Comparison of ENCODE assay signal across 19 cellular contexts in genomic region chr1:119081267-119081666, GRCh38. TPM values are rescaled to one million over a fixed set of nuclear protein-coding genes. Genes with fewer than 3 reads are reported as not detected.
DNase-seq lines count a peak whose midpoint lies in the region; ATAC-seq, FAIRE-seq and TF ChIP-seq lines count a peak whose summit lies in the region.
"Had no signal": no experiment of that assay in that cellular context is flagged by ENCODE, and none has a peak within 500 bp of the region (broad histone marks: within the 10 kb centered on the region; RNA-seq: fewer than 3 reads in every experiment).

No MANE protein-coding gene starts in this region.

- H3K79me2 ChIP-seq in astrocyte (ENCODE audit: insufficient read depth, low read length) = no peaks in the 10 kb centered on the region

- H3K27ac Mint-ChIP-seq in astrocyte (ENCODE audit: unreplicated experiment) = peak overlapping the region; percentile 97
- H3K27ac Mint-ChIP-seq in stimulated activated naive B cell treated with anti-CD40 and anti-IgM and Interleukin-4, amounts not matched to agents 10 μg/mL and 1 μg/mL and 100 μg/mL, for 72 hours = no peak overlapping the region
- no peak overlapping the region for H3K27ac Mint-ChIP-seq in activated CD4-positive, alpha-beta memory T cell treated with anti-CD3 and anti-CD28 coated beads, Interleukin-2, amount 10 ng/mL, durations not matched to agents 7 days and 5 days
- H3K27ac Mint-ChIP-seq: activated CD8-positive, alpha-beta T cell treated with anti-CD3 and anti-CD28 coated beads for 36 hours; activated T-helper 1 cell treated with anti-CD3 and anti-CD28 coated beads, Interleukin-12 subunit alpha, Interleukin-12 subunit beta, Interleukin-2, Interleukin-4 antibody, amounts not matched to agents 30 ng/mL and 10 ng/mL and 1 ng/mL, durations not matched to agents 14 hours and 24 hours and 36 hours; nephron progenitor cell had no signal

- peaks cover 14% of the 10 kb centered on the region for H4K20me1 ChIP-seq in astrocyte (ENCODE audit: insufficient read depth, low read length)
- H4K20me1 ChIP-seq: BLaER1 treated with 17β-estradiol and CSF1 and Interleukin-3, amounts not matched to agents 10 nM and 100 nM had no signal

- peak overlapping the region; percentile 21 for H3K9ac ChIP-seq in astrocyte (ENCODE audit: low read length)
- H3K9ac ChIP-seq: BLaER1 treated with 17β-estradiol and CSF1 and Interleukin-3, amounts not matched to agents 10 nM and 100 nM had no signal

- H3K27me3 ChIP-seq in astrocyte (ENCODE audit: insufficient read depth, low read length) (no peaks in the 10 kb centered on the region), tibial artery (no peaks in the 10 kb centered on the region)
- H3K27me3 ChIP-seq: BLaER1 treated with 17β-estradiol and CSF1 and Interleukin-3, amounts not matched to agents 10 nM and 100 nM; dorsolateral prefrontal cortex; right atrium auricular region had no signal

- intact Hi-C loops in tibial artery (cut with DNase I; ENCODE audit: low total_unique reads) = no loop called here

- H3K27me3 Mint-ChIP-seq in astrocyte (ENCODE audit: low read depth, unreplicated experiment) = no peaks in the 10 kb centered on the region
- H3K27me3 Mint-ChIP-seq in stimulated activated naive B cell treated with anti-CD40 and anti-IgM and Interleukin-4, amounts not matched to agents 10 μg/mL and 1 μg/mL and 100 μg/mL, for 72 hours = no peaks in the 10 kb centered on the region
- H3K27me3 Mint-ChIP-seq in activated CD4-positive, alpha-beta memory T cell treated with anti-CD3 and anti-CD28 coated beads, Interleukin-2, amount 10 ng/mL, durations not matched to agents 7 days and 5 days = no peaks in the 10 kb centered on the region
- H3K27me3 Mint-ChIP-seq: activated CD8-positive, alpha-beta T cell treated with anti-CD3 and anti-CD28 coated beads for 36 hours had no signal

- no peak overlapping the region for H3K4me3 Mint-ChIP-seq in astrocyte (ENCODE audit: unreplicated experiment)
- H3K4me3 Mint-ChIP-seq in stimulated activated naive B cell treated with anti-CD40 and anti-IgM and Interleukin-4, amounts not matched to agents 10 μg/mL and 1 μg/mL and 100 μg/mL, for 72 hours = no peak overlapping the region
- no peak overlapping the region for H3K4me3 Mint-ChIP-seq in activated CD4-positive, alpha-beta memory T cell treated with anti-CD3 and anti-CD28 coated beads, Interleukin-2, amount 10 ng/mL, durations not matched to agents 7 days and 5 days
- H3K4me3 Mint-ChIP-seq: activated CD8-positive, alpha-beta T cell treated with anti-CD3 and anti-CD28 coated beads for 36 hours; activated T-helper 1 cell treated with anti-CD3 and anti-CD28 coated beads, Interleukin-12 subunit alpha, Interleukin-12 subunit beta, Interleukin-2, Interleukin-4 antibody, amounts not matched to agents 30 ng/mL and 10 ng/mL and 1 ng/mL, durations not matched to agents 14 hours and 24 hours and 36 hours; nephron progenitor cell had no signal

- CTCF ChIA-PET in activated CD4-positive, alpha-beta memory T cell treated with anti-CD3 and anti-CD28 coated beads, Interleukin-2, amount 10 ng/mL, durations not matched to agents 7 days and 5 days (lab: Charles Lee) = no interaction called here

- ATAC-seq in stimulated activated naive B cell treated with anti-CD40 and anti-IgM and Interleukin-4, amounts not matched to agents 10 μg/mL and 1 μg/mL and 100 μg/mL, for 72 hours (replicated peaks) = no peak
- ATAC-seq: activated CD8-positive, alpha-beta T cell treated with anti-CD3 and anti-CD28 coated beads for 36 hours; HepG2 had no signal

- no peaks in the 10 kb centered on the region for H3K9me3 Mint-ChIP-seq in astrocyte (ENCODE audit: unreplicated experiment)
- peaks cover 5% of the 10 kb centered on the region in 2 donors for H3K9me3 Mint-ChIP-seq in stimulated activated naive B cell treated with anti-CD40 and anti-IgM and Interleukin-4, amounts not matched to agents 10 μg/mL and 1 μg/mL and 100 μg/mL, for 72 hours
- H3K9me3 Mint-ChIP-seq in activated CD4-positive, alpha-beta memory T cell treated with anti-CD3 and anti-CD28 coated beads, Interleukin-2, amount 10 ng/mL, durations not matched to agents 7 days and 5 days = peaks cover 6% of the 10 kb centered on the region
- H3K9me3 Mint-ChIP-seq: nephron progenitor cell had no signal

- no peaks in the 10 kb centered on the region for H3K9me3 ChIP-seq in astrocyte (ENCODE audit: insufficient read depth, low read depth, low read length)
- no peaks in the 10 kb centered on the region for H3K9me3 ChIP-seq in tibial artery
- H3K9me3 ChIP-seq: right atrium auricular region had no signal

- DNase-seq in HT1080 (ENCODE audit: low read depth) (peak; percentile 13), astrocyte (ENCODE audit: low read depth) (peak; percentile 91), glomerular visceral epithelial cell (ENCODE audit: extremely low spot score) (peak; percentile 41), tibial artery (no peak), islet precursor cell (no peak), anterior cingulate cortex (lab: John Stamatoyannopoulos, UW) (no peak)
- no peak for DNase-seq in stimulated activated naive B cell treated with anti-CD40 and anti-IgM and Interleukin-4, amounts not matched to agents 10 μg/mL and 1 μg/mL and 100 μg/mL, for 72 hours
- DNase-seq in activated CD4-positive, alpha-beta memory T cell treated with anti-CD3 and anti-CD28 coated beads, Interleukin-2, amount 10 ng/mL, durations not matched to agents 7 days and 5 days = no peak
- DNase-seq: activated CD8-positive, alpha-beta T cell treated with anti-CD3 and anti-CD28 coated beads for 36 hours; DMS53; nephron progenitor cell; NK-92 treated with Interleukin-12 subunit alpha and Interleukin-12 subunit beta, amount 100 ng/mL, for 24 hours; stimulated activated CD4-positive, alpha-beta T cell treated with anti-CD3 and anti-CD28 coated beads, Interleukin-4, amount 100 ng/mL, for 1 hour had no signal

- no peak overlapping the region for H2AFZ ChIP-seq in astrocyte (ENCODE audit: low read depth, low read length)

- H3K36me3 Mint-ChIP-seq in astrocyte (ENCODE audit: low read depth, unreplicated experiment) = no peaks in the 10 kb centered on the region
- H3K36me3 Mint-ChIP-seq in stimulated activated naive B cell treated with anti-CD40 and anti-IgM and Interleukin-4, amounts not matched to agents 10 μg/mL and 1 μg/mL and 100 μg/mL, for 72 hours = peaks cover 10 to 32% of the 10 kb centered on the region in 2 donors
- no peaks in the 10 kb centered on the region for H3K36me3 Mint-ChIP-seq in activated CD4-positive, alpha-beta memory T cell treated with anti-CD3 and anti-CD28 coated beads, Interleukin-2, amount 10 ng/mL, durations not matched to agents 7 days and 5 days (ENCODE audit: low read depth)

- H3K27ac ChIP-seq in astrocyte (ENCODE audit: low read depth, low read length) (peak overlapping the region; percentile 54), tibial artery (peak overlapping the region; percentile 31 to 52)
- H3K27ac ChIP-seq: BLaER1 treated with 17β-estradiol and CSF1 and Interleukin-3, amounts not matched to agents 10 nM and 100 nM; right atrium auricular region had no signal

- no peak for TF ChIP-seq CTCF in astrocyte (IDR thresholded peaks at IDR 0.05; ENCODE audit: insufficient read depth, low read depth, low read length)
- TF ChIP-seq CTCF in tibial artery (IDR thresholded peaks at IDR 0.05) = no peak

- H3K4me2 ChIP-seq in astrocyte (ENCODE audit: low read length) = peak overlapping the region; percentile 79

- H3K36me3 ChIP-seq in astrocyte (ENCODE audit: insufficient read depth, low read length) (no peaks in the 10 kb centered on the region), tibial artery (no peaks in the 10 kb centered on the region)
- H3K36me3 ChIP-seq: right atrium auricular region had no signal

- peak overlapping the region; percentile 7 for H3K4me3 ChIP-seq in astrocyte (ENCODE audit: insufficient read depth, low read depth, low read length)
- no peak overlapping the region for H3K4me3 ChIP-seq in tibial artery
- H3K4me3 ChIP-seq: BLaER1 treated with 17β-estradiol and CSF1 and Interleukin-3, amounts not matched to agents 10 nM and 100 nM; lung; right atrium auricular region had no signal

- peaks cover 38% of the 10 kb centered on the region for H3K4me1 Mint-ChIP-seq in astrocyte (ENCODE audit: low read depth, unreplicated experiment)
- peaks cover 0 to 2% of the 10 kb centered on the region in 2 donors for H3K4me1 Mint-ChIP-seq in stimulated activated naive B cell treated with anti-CD40 and anti-IgM and Interleukin-4, amounts not matched to agents 10 μg/mL and 1 μg/mL and 100 μg/mL, for 72 hours
- no peaks in the 10 kb centered on the region for H3K4me1 Mint-ChIP-seq in activated CD4-positive, alpha-beta memory T cell treated with anti-CD3 and anti-CD28 coated beads, Interleukin-2, amount 10 ng/mL, durations not matched to agents 7 days and 5 days
- H3K4me1 Mint-ChIP-seq: nephron progenitor cell had no signal

- peaks cover 20% of the 10 kb centered on the region for H3K4me1 ChIP-seq in astrocyte (ENCODE audit: insufficient read depth, low read length)
- H3K4me1 ChIP-seq in tibial artery = peaks cover 0 to 43% (median 14%) of the 10 kb centered on the region in 4 donors

- FAIRE-seq in astrocyte (lab: Jason Lieb, UNC) = no peak
- FAIRE-seq: HepG2 had no signal

- POLR2A ChIA-PET in activated CD4-positive, alpha-beta memory T cell treated with anti-CD3 and anti-CD28 coated beads, Interleukin-2, amount 10 ng/mL, durations not matched to agents 7 days and 5 days (lab: Charles Lee) = no interaction called here

RNA-seq across cellular contexts. Expression of gene WARS2, which starts 59.2 kb away (rescaled TPM):
- 13.8 and 14.5 TPM in 2 replicates for total RNA-seq in HT1080 (2014; rRNA removed; shearing (Covaris generic))
- polyA plus RNA-seq in HT1080 (2015; cell fraction: cytosol; rRNA removed) = 9.7 and 9.9 TPM in 2 replicates
- polyA plus RNA-seq in HT1080 (2015; cell fraction: nucleus; rRNA removed) = 7.7 and 9.4 TPM in 2 replicates
- total RNA-seq in astrocyte = 10.5 and 12.4 TPM in 2 replicates
- 10 to 100 TPM in 1 of 2 experiments, 1 to 10 TPM in 1; 9.7 to 11.1 TPM for total RNA-seq in activated CD4-positive, alpha-beta memory T cell treated with anti-CD3 and anti-CD28 coated beads, Interleukin-2, amount 10 ng/mL, durations not matched to agents 7 days and 5 days

Comparison
In these comparisons a context has a peak if more than half of its experiments do, and no peak if none do; other contexts are left out.
1. DNase-seq: peak in HT1080 (single experiment), astrocyte (single experiment) and glomerular visceral epithelial cell (single experiment); none in tibial artery (0 of 2), stimulated activated naive B cell treated with anti-CD40 and anti-IgM and Interleukin-4, amounts not matched to agents 10 μg/mL and 1 μg/mL and 100 μg/mL, for 72 hours (single experiment), activated CD4-positive, alpha-beta memory T cell treated with anti-CD3 and anti-CD28 coated beads, Interleukin-2, amount 10 ng/mL, durations not matched to agents 7 days and 5 days (single experiment), islet precursor cell (single experiment) and anterior cingulate cortex (0 of 58).